Comparison of ENCODE assay signal across 9 cellular contexts in genomic region chr4:186700746-186701145, GRCh38. TPM values are rescaled to one million over a fixed set of nuclear protein-coding genes. Genes with fewer than 3 reads are reported as not detected.
DNase-seq lines count a peak whose midpoint lies in the region; ATAC-seq and TF ChIP-seq lines count a peak whose summit lies in the region.
"Had no signal": no experiment of that assay in that cellular context is flagged by ENCODE, and none has a peak within 500 bp of the region (broad histone marks: within the 10 kb centered on the region; RNA-seq: fewer than 3 reads in every experiment).

No MANE protein-coding gene starts in this region.

- no peaks in the 10 kb centered on the region for H3K27me3 Mint-ChIP-seq in WTC11 (ENCODE audit: low read depth)
- H3K27me3 Mint-ChIP-seq: naive thymus-derived CD8-positive, alpha-beta T cell had no signal

- H3K36me3 Mint-ChIP-seq in WTC11 = peaks cover 29% of the 10 kb centered on the region
- H3K36me3 Mint-ChIP-seq: naive thymus-derived CD8-positive, alpha-beta T cell had no signal

- H3K9me3 Mint-ChIP-seq in WTC11 = no peaks in the 10 kb centered on the region

- H3K4me2 ChIP-seq in neural cell (ENCODE audit: low read length) = no peak overlapping the region

- no peak for TF ChIP-seq EP300 in neural cell (conservative IDR thresholded peaks at IDR 0.05; ENCODE audit: poor library complexity, severe bottlenecking)

- H3K9ac ChIP-seq in neural cell (ENCODE audit: low read length) = no peak overlapping the region

- no peaks in the 10 kb centered on the region for H3F3A ChIP-seq in neural cell (ENCODE audit: insufficient read depth, low read length, poor library complexity, severe bottlenecking)

- peak overlapping the region; percentile 37 for H2AFZ ChIP-seq in neural cell (ENCODE audit: low read depth, low read length)

- H3K4me3 Mint-ChIP-seq in WTC11 = no peak overlapping the region
- H3K4me3 Mint-ChIP-seq: naive thymus-derived CD8-positive, alpha-beta T cell had no signal

- H3K9me3 ChIP-seq in neural cell (ENCODE audit: low read length) = no peaks in the 10 kb centered on the region

- POLR2A ChIA-PET in WTC11 (lab: Charles Lee) = interaction anchor here (0.8 to 1.2 kb wide), 2 partner anchors 16 to 23 kb away, joined by 3 to 5 read pairs; partner anchors contain the start of gene FAT1

- no peaks in the 10 kb centered on the region for H3K27me3 ChIP-seq in neural cell (ENCODE audit: insufficient read depth, low read depth, low read length)

- no peak overlapping the region for H3K27ac ChIP-seq in neural cell (ENCODE audit: low read length)
- peak overlapping the region; percentile 60 for H3K27ac ChIP-seq in urinary bladder (ENCODE audit: low read depth)

- H3K4me1 ChIP-seq in urinary bladder (ENCODE audit: insufficient read depth) = peaks cover 2% of the 10 kb centered on the region

- CTCF ChIA-PET in WTC11 (lab: Charles Lee) = interaction anchor here (0.9 to 1.2 kb wide), 3 partner anchors 7 to 23 kb away, joined by 3 to 4 read pairs (median 4); partner anchors contain the start of gene FAT1

- TF ChIP-seq RAD21 in neural cell (conservative IDR thresholded peaks at IDR 0.05) = no peak

- peak overlapping the region; percentile 30 for H3K4me3 ChIP-seq in fibroblast of pulmonary artery (replicated peaks; ENCODE audit: low read depth, low read length)
- no peak overlapping the region for H3K4me3 ChIP-seq in neural cell (ENCODE audit: low read length)
- no peak overlapping the region for H3K4me3 ChIP-seq in urinary bladder (ENCODE audit: low read depth, low read length)

- ATAC-seq in WTC11 (no peak), GM21619 (IDR thresholded peaks at IDR 0.05; ENCODE audit: unreplicated experiment) (no peak), GM18517 (IDR thresholded peaks at IDR 0.05; ENCODE audit: unreplicated experiment) (no peak), HG03175 (IDR thresholded peaks at IDR 0.05; ENCODE audit: unreplicated experiment) (no peak)
- ATAC-seq: naive thymus-derived CD8-positive, alpha-beta T cell had no signal

- TF ChIP-seq CTCF in WTC11 (IDR thresholded peaks at IDR 0.05) (no peak), fibroblast of pulmonary artery (IDR thresholded peaks at IDR 0.05; ENCODE audit: low read length, missing control alignments) (no peak), neural cell (IDR thresholded peaks at IDR 0.05; ENCODE audit: poor library complexity, severe bottlenecking) (no peak)

- DNase-seq in WTC11 (ENCODE audit: low spot score) (no peak), fibroblast of pulmonary artery (ENCODE audit: low read depth) (peak; percentile 89)
- DNase-seq: naive thymus-derived CD8-positive, alpha-beta T cell; NCI-H1417 treated with DMSO at 0.1 percent for 48 hours had no signal

- H3K27ac Mint-ChIP-seq in WTC11 = peak overlapping the region; percentile 94; the same call in 1 of the 2 replicates

- peaks cover 68% of the 10 kb centered on the region for H3K4me1 Mint-ChIP-seq in WTC11
- H3K4me1 Mint-ChIP-seq: naive thymus-derived CD8-positive, alpha-beta T cell had no signal

- 75% methylated on average over 16 of the region's 16 CpGs for WGBS in urinary bladder

- no peaks in the 10 kb centered on the region for H3K9me2 ChIP-seq in neural cell (ENCODE audit: insufficient read depth, low read length)

- no peaks in the 10 kb centered on the region for H3K36me3 ChIP-seq in neural cell (ENCODE audit: insufficient read depth, low read length)
- no peaks in the 10 kb centered on the region for H3K36me3 ChIP-seq in urinary bladder (ENCODE audit: insufficient read depth)

- H3K79me2 ChIP-seq in neural cell (replicated peaks; ENCODE audit: insufficient read depth, low read length) = peaks cover 56% of the 10 kb centered on the region

- H4K20me1 ChIP-seq in neural cell (ENCODE audit: insufficient read depth) = no peaks in the 10 kb centered on the region

TF ChIP-seq in WTC11, 78 proteins besides CTCF, POLR2A, EP300 and RAD21 (continues in another document):
- TF ChIP-seq NR3C1 (CRISPR knock-in tag; conservative IDR thresholded peaks at IDR 0.05; ENCODE audit: low read depth) (no peak), ZBTB43 (CRISPR knock-in tag; IDR thresholded peaks at IDR 0.05) (no peak)
- TF ChIP-seq, protein P1, sequence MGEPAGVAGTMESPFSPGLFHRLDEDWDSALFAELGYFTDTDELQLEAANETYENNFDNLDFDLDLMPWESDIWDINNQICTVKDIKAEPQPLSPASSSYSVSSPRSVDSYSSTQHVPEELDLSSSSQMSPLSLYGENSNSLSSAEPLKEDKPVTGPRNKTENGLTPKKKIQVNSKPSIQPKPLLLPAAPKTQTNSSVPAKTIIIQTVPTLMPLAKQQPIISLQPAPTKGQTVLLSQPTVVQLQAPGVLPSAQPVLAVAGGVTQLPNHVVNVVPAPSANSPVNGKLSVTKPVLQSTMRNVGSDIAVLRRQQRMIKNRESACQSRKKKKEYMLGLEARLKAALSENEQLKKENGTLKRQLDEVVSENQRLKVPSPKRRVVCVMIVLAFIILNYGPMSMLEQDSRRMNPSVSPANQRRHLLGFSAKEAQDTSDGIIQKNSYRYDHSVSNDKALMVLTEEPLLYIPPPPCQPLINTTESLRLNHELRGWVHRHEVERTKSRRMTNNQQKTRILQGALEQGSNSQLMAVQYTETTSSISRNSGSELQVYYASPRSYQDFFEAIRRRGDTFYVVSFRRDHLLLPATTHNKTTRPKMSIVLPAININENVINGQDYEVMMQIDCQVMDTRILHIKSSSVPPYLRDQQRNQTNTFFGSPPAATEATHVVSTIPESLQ (CRISPR knock-in tag; IDR thresholded peaks at IDR 0.05) = no peak
- TF ChIP-seq, protein P2, sequence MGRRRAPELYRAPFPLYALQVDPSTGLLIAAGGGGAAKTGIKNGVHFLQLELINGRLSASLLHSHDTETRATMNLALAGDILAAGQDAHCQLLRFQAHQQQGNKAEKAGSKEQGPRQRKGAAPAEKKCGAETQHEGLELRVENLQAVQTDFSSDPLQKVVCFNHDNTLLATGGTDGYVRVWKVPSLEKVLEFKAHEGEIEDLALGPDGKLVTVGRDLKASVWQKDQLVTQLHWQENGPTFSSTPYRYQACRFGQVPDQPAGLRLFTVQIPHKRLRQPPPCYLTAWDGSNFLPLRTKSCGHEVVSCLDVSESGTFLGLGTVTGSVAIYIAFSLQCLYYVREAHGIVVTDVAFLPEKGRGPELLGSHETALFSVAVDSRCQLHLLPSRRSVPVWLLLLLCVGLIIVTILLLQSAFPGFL (CRISPR knock-in tag; IDR thresholded peaks at IDR 0.05; ENCODE audit: borderline replicate concordance) = no peak

TF ChIP-seq in neural cell, 6 proteins besides CTCF, POLR2A, EP300 and RAD21:
- TF ChIP-seq TAF1 (IDR thresholded peaks at IDR 0.05; ENCODE audit: low read depth) (no peak), EZH2 (IDR thresholded peaks at IDR 0.05; ENCODE audit: borderline replicate concordance, insufficient read depth, low read length, poor library complexity, severe bottlenecking) (no peak), SMC3 (conservative IDR thresholded peaks at IDR 0.05; ENCODE audit: poor library complexity) (no peak), MXI1 (conservative IDR thresholded peaks at IDR 0.05; ENCODE audit: poor library complexity, severe bottlenecking) (no peak), REST (IDR thresholded peaks at IDR 0.05; ENCODE audit: borderline replicate concordance) (no peak), POLR2AphosphoS5 (IDR thresholded peaks at IDR 0.05) (no peak)

RNA-seq across cellular contexts. Expression of gene FAT1, which starts 22.9 kb away (rescaled TPM):
- 155 to 172 TPM (median 162 TPM) in 3 replicates for total RNA-seq in WTC11 (2021)
- polyA plus RNA-seq in neural cell = 18.0 and 19.8 TPM in 2 replicates
- polyA minus RNA-seq in neural cell = 94.0 and 94.2 TPM in 2 replicates
- total RNA-seq in urinary bladder = 215 TPM
- 40.8 TPM for polyA plus RNA-seq in urinary bladder
- total RNA-seq: naive thymus-derived CD8-positive, alpha-beta T cell had no signal
- polyA plus RNA-seq: naive thymus-derived CD8-positive, alpha-beta T cell had no signal
